In genomic region chr7:158285383-158285770, GRCh38 we compare ENCODE assay signal across 20 cellular contexts.
"Had no signal": no experiment of that assay in that cellular context is flagged by ENCODE, and none has a peak within 500 bp of the region (broad histone marks: within the 10 kb centered on the region; RNA-seq: fewer than 3 reads in every experiment).

No MANE protein-coding gene starts in this region.

- H3K36me3 Mint-ChIP-seq: activated CD8-positive, alpha-beta memory T cell treated with anti-CD3 and anti-CD28 coated beads, Interleukin-2, amount 10 ng/mL, durations not matched to agents 7 days and 5 days; activated naive CD8-positive, alpha-beta T cell treated with anti-CD3 and anti-CD28 coated beads for 36 hours; immature natural killer cell; type B pancreatic cell had no signal

- H3K4me3 Mint-ChIP-seq: activated CD8-positive, alpha-beta memory T cell treated with anti-CD3 and anti-CD28 coated beads, Interleukin-2, amount 10 ng/mL, durations not matched to agents 7 days and 5 days; activated naive CD8-positive, alpha-beta T cell treated with anti-CD3 and anti-CD28 coated beads for 36 hours; activated T-cell treated with anti-CD3 and anti-CD28 coated beads, Interleukin-2, amount 50 U/mL, for 4 hours; immature natural killer cell; naive thymus-derived CD8-positive, alpha-beta T cell; type B pancreatic cell had no signal

- DNase-seq: activated CD4-positive, alpha-beta T cell treated with anti-CD3 and anti-CD28 coated beads, Interleukin-2, amount 50 U/mL, for 4 hours; activated gamma-delta T cell; activated naive CD8-positive, alpha-beta T cell treated with anti-CD3 and anti-CD28 coated beads for 36 hours; activated T-cell treated with anti-CD3 and anti-CD28 coated beads, Interleukin-2, amount 50 U/mL, for 4 hours; brain microvascular endothelial cell; cerebellar nuclear complex; glutamatergic neuron; immature natural killer cell; left colon; mammary epithelial cell; mucosa of descending colon; naive thymus-derived CD8-positive, alpha-beta T cell; nucleus accumbens; stimulated activated CD4-positive, alpha-beta T cell treated with anti-CD3 and anti-CD28 coated beads, Interleukin-15, amount 100 ng/mL, for 24 hours; stimulated activated CD4-positive, alpha-beta T cell treated with anti-CD3 and anti-CD28 coated beads, Interleukin-4, amount 100 ng/mL, for 4 hours had no signal

- ATAC-seq: activated CD4-positive, CD25-positive, alpha-beta regulatory T cell treated with anti-CD3 and anti-CD28 coated beads, Interleukin-2, amount 50 U/mL, for 24 hours; activated CD8-positive, alpha-beta memory T cell treated with anti-CD3 and anti-CD28 coated beads, Interleukin-2, amount 10 ng/mL, durations not matched to agents 7 days and 5 days; activated T-cell treated with anti-CD3 and anti-CD28 coated beads, Interleukin-2, amount 50 U/mL, for 4 hours; left colon; mucosa of descending colon; naive thymus-derived CD8-positive, alpha-beta T cell had no signal

- H3K27me3 Mint-ChIP-seq: activated CD8-positive, alpha-beta memory T cell treated with anti-CD3 and anti-CD28 coated beads, Interleukin-2, amount 10 ng/mL, durations not matched to agents 7 days and 5 days; activated naive CD8-positive, alpha-beta T cell treated with anti-CD3 and anti-CD28 coated beads for 36 hours; naive thymus-derived CD8-positive, alpha-beta T cell had no signal

- H3K36me3 ChIP-seq: brain microvascular endothelial cell, esophagus muscularis mucosa had no signal

- H3K4me1 ChIP-seq: esophagus muscularis mucosa had no signal

- H3K4me1 Mint-ChIP-seq: activated CD8-positive, alpha-beta memory T cell treated with anti-CD3 and anti-CD28 coated beads, Interleukin-2, amount 10 ng/mL, durations not matched to agents 7 days and 5 days; activated naive CD8-positive, alpha-beta T cell treated with anti-CD3 and anti-CD28 coated beads for 36 hours; immature natural killer cell; naive thymus-derived CD8-positive, alpha-beta T cell had no signal

- H3K27me3 ChIP-seq: brain microvascular endothelial cell had no signal

- H3K27ac ChIP-seq: brain microvascular endothelial cell, dorsolateral prefrontal cortex, esophagus muscularis mucosa had no signal

- H3K4me3 ChIP-seq: dorsolateral prefrontal cortex, esophagus muscularis mucosa, mucosa of descending colon had no signal

- H3K27ac Mint-ChIP-seq: activated CD8-positive, alpha-beta memory T cell treated with anti-CD3 and anti-CD28 coated beads, Interleukin-2, amount 10 ng/mL, durations not matched to agents 7 days and 5 days; activated naive CD8-positive, alpha-beta T cell treated with anti-CD3 and anti-CD28 coated beads for 36 hours; immature natural killer cell; type B pancreatic cell had no signal
